ENCODE assay signal across 8 cellular contexts in genomic region chr11:69296890-69297224, GRCh38. TPM values are rescaled to one million over a fixed set of nuclear protein-coding genes. Genes with fewer than 3 reads are reported as not detected.
DNase-seq lines count a peak whose midpoint lies in the region; ATAC-seq, FAIRE-seq and TF ChIP-seq lines count a peak whose summit lies in the region.

No MANE protein-coding gene starts in this region.

- TF ChIP-seq EP300 in HepG2 (IDR thresholded peaks at IDR 0.05; ENCODE audit: low read depth in 2 of 2, low read length in 2 of 2), result no peak
- TF ChIP-seq EP300 in HepG2 (CRISPR knock-in tag; IDR thresholded peaks at IDR 0.05; ENCODE audit: borderline replicate concordance), result no peak
- TF ChIP-seq EP300 in upper lobe of left lung (IDR thresholded peaks at IDR 0.05), result no peak

- no TSS peak for BruUV-seq in HepG2 (replicated peaks; lab: Mats Ljungman, UMichigan)

- peak; percentile 72 for DNase-seq in activated naive CD4-positive, alpha-beta T cell treated with anti-CD3 and anti-CD28 coated beads, Interleukin-2, amount 10 ng/mL, durations not matched to agents 7 days and 5 days
- no peak for DNase-seq in activated naive CD4-positive, alpha-beta T cell treated with Interleukin-2 at 50 U/mL for 16 hours
- no peak for DNase-seq in activated T-helper 1 cell treated with anti-CD3 and anti-CD28 coated beads, Interleukin-12 subunit alpha, Interleukin-12 subunit beta, Interleukin-2, Interleukin-4 antibody, amounts not matched to agents 30 ng/mL and 10 ng/mL and 1 ng/mL, durations not matched to agents 14 hours and 24 hours and 36 hours (ENCODE audit: low spot score)
- DNase-seq in HepG2 (ENCODE audit: low spot score), result no peak
- DNase-seq in upper lobe of left lung, result peak in 1 of 2 donors; percentile 51
- no peak for DNase-seq in NCI-H2029 (lab: John Stamatoyannopoulos, UW)

- H3K4me3 Mint-ChIP-seq in activated naive CD4-positive, alpha-beta T cell treated with anti-CD3 and anti-CD28 coated beads, Interleukin-2, amount 10 ng/mL, durations not matched to agents 7 days and 5 days, result peak overlapping the region; percentile 42
- H3K4me3 Mint-ChIP-seq in activated T-helper 1 cell treated with anti-CD3 and anti-CD28 coated beads, Interleukin-12 subunit alpha, Interleukin-12 subunit beta, Interleukin-2, Interleukin-4 antibody, amounts not matched to agents 30 ng/mL and 10 ng/mL and 1 ng/mL, durations not matched to agents 14 hours and 24 hours and 36 hours, result peak overlapping the region; percentile 82

- WGBS in HepG2 (ENCODE audit: low lambda C conversion rate), result 5% methylated on average over 2 of the region's 3 CpGs
- 15 to 17% methylated on average over 3 of the region's 3 CpGs for WGBS in upper lobe of left lung, 2 donors

- peaks cover 3% of the 10 kb centered on the region for H3K9me3 Mint-ChIP-seq in activated naive CD4-positive, alpha-beta T cell treated with anti-CD3 and anti-CD28 coated beads, Interleukin-2, amount 10 ng/mL, durations not matched to agents 7 days and 5 days
- peaks cover 3% of the 10 kb centered on the region for H3K9me3 Mint-ChIP-seq in activated T-helper 1 cell treated with anti-CD3 and anti-CD28 coated beads, Interleukin-12 subunit alpha, Interleukin-12 subunit beta, Interleukin-2, Interleukin-4 antibody, amounts not matched to agents 30 ng/mL and 10 ng/mL and 1 ng/mL, durations not matched to agents 14 hours and 24 hours and 36 hours

- intact Hi-C loops in activated T-helper 1 cell treated with anti-CD3 and anti-CD28 coated beads, Interleukin-12 subunit alpha, Interleukin-12 subunit beta, Interleukin-2, Interleukin-4 antibody, amounts not matched to agents 30 ng/mL and 10 ng/mL and 1 ng/mL, durations not matched to agents 14 hours and 24 hours and 36 hours (cut with micrococcal nuclease), result loop anchor here (1.0 to 5.0 kb wide), 10 partner anchors 14 to 346 kb away; no protein-coding TSS in a partner anchor
- intact Hi-C loops in HepG2 (cut with micrococcal nuclease; ENCODE audit: unreplicated experiment), result loop anchor here (2.0 to 10.0 kb wide), 2 partner anchors 344 to 1098 kb away; partner anchors contain the start of genes CCND1 and CTTN

- no peaks in the 10 kb centered on the region for H3K79me2 ChIP-seq in HepG2 (ENCODE audit: insufficient read depth, low read length)

- peaks cover 72% of the 10 kb centered on the region for H3K4me1 Mint-ChIP-seq in activated naive CD4-positive, alpha-beta T cell treated with anti-CD3 and anti-CD28 coated beads, Interleukin-2, amount 10 ng/mL, durations not matched to agents 7 days and 5 days
- peaks cover 63% of the 10 kb centered on the region for H3K4me1 Mint-ChIP-seq in activated T-helper 1 cell treated with anti-CD3 and anti-CD28 coated beads, Interleukin-12 subunit alpha, Interleukin-12 subunit beta, Interleukin-2, Interleukin-4 antibody, amounts not matched to agents 30 ng/mL and 10 ng/mL and 1 ng/mL, durations not matched to agents 14 hours and 24 hours and 36 hours (ENCODE audit: low read depth)

- H3K27me3 ChIP-seq in HepG2 (ENCODE audit: control insufficient read depth in 1 of 2, insufficient read depth in 2 of 2, low read length in 2 of 2) (no peaks in the 10 kb centered on the region), upper lobe of left lung (no peaks in the 10 kb centered on the region)

- FAIRE-seq in HepG2 (lab: Jason Lieb, UNC), result no peak

- H3K36me3 ChIP-seq in HepG2 (replicated peaks in 1 of 2; ENCODE audit: control insufficient read depth in 1 of 2, insufficient read depth in 2 of 2, low read length in 2 of 2), result no peaks in the 10 kb centered on the region
- no peaks in the 10 kb centered on the region for H3K36me3 ChIP-seq in upper lobe of left lung

- H3K27me3 Mint-ChIP-seq in activated naive CD4-positive, alpha-beta T cell treated with anti-CD3 and anti-CD28 coated beads, Interleukin-2, amount 10 ng/mL, durations not matched to agents 7 days and 5 days, result peaks cover 19% of the 10 kb centered on the region
- H3K27me3 Mint-ChIP-seq in activated T-helper 1 cell treated with anti-CD3 and anti-CD28 coated beads, Interleukin-12 subunit alpha, Interleukin-12 subunit beta, Interleukin-2, Interleukin-4 antibody, amounts not matched to agents 30 ng/mL and 10 ng/mL and 1 ng/mL, durations not matched to agents 14 hours and 24 hours and 36 hours (ENCODE audit: insufficient read depth), result peaks cover 6% of the 10 kb centered on the region

- TF ChIP-seq CTCF in HepG2 (CRISPR knock-in tag; IDR thresholded peaks at IDR 0.05), result no peak
- no peak for TF ChIP-seq CTCF in upper lobe of left lung (IDR thresholded peaks at IDR 0.05)

- peak overlapping the region; percentile 24; the same call in 1 of the 2 replicates for H3K9ac ChIP-seq in HepG2 (ENCODE audit: insufficient read depth, low read depth, low read length)

- in situ Hi-C loops in HepG2 (cut with HindIII; ENCODE audit: extremely low pct_ligation_motif_present, low pct_unique_long_range_greater_than_20kb), result loop anchor here (10.0 kb wide), 1 partner anchor 172 kb away; no protein-coding TSS in a partner anchor

- H2AFZ ChIP-seq in HepG2 (ENCODE audit: low read length), result no peak overlapping the region

- H3K27ac ChIP-seq in HepG2 (ENCODE audit: extremely low read length, insufficient read depth, low read length) (peak overlapping the region; percentile 25), upper lobe of left lung (peak overlapping the region; percentile 88 to 94 (median 92))

- peak overlapping the region; percentile 62 for H3K4me2 ChIP-seq in HepG2 (ENCODE audit: low read depth, low read length)

- peaks cover 2% of the 10 kb centered on the region for H3K36me3 Mint-ChIP-seq in activated naive CD4-positive, alpha-beta T cell treated with anti-CD3 and anti-CD28 coated beads, Interleukin-2, amount 10 ng/mL, durations not matched to agents 7 days and 5 days
- H3K36me3 Mint-ChIP-seq in activated T-helper 1 cell treated with anti-CD3 and anti-CD28 coated beads, Interleukin-12 subunit alpha, Interleukin-12 subunit beta, Interleukin-2, Interleukin-4 antibody, amounts not matched to agents 30 ng/mL and 10 ng/mL and 1 ng/mL, durations not matched to agents 14 hours and 24 hours and 36 hours (ENCODE audit: low read depth), result peaks cover 4% of the 10 kb centered on the region

- H3K9me3 ChIP-seq in HepG2 (ENCODE audit: low read length) (no peaks in the 10 kb centered on the region), upper lobe of left lung (no peaks in the 10 kb centered on the region)

- TF ChIP-seq POLR2A in HepG2 (IDR thresholded peaks at IDR 0.05; ENCODE audit: insufficient read depth in 1 of 2, low read depth in 2 of 2, low read length in 2 of 2) (no peak), upper lobe of left lung (IDR thresholded peaks at IDR 0.05) (no peak)

- CTCF ChIA-PET in activated naive CD4-positive, alpha-beta T cell treated with anti-CD3 and anti-CD28 coated beads, Interleukin-2, amount 10 ng/mL, durations not matched to agents 7 days and 5 days (lab: Charles Lee), result interaction anchor here (0.6 to 0.8 kb wide), 2 partner anchors 30 to 35 kb away, joined by 3 to 4 read pairs; no protein-coding TSS in a partner anchor
- CTCF ChIA-PET in HepG2 (lab: Yijun Ruan, JAX; ENCODE audit: low intra/inter-chr PET ratio, low total read pairs), result no interaction called here

- POLR2A ChIA-PET in HepG2 (lab: Yijun Ruan, JAX), result interaction anchor here (1.1 to 2.1 kb wide), 4 partner anchors 8 to 361 kb away, joined by 3 to 7 read pairs (median 5); no protein-coding TSS in a partner anchor

- peak overlapping the region; percentile 84 for H3K27ac Mint-ChIP-seq in activated naive CD4-positive, alpha-beta T cell treated with anti-CD3 and anti-CD28 coated beads, Interleukin-2, amount 10 ng/mL, durations not matched to agents 7 days and 5 days
- H3K27ac Mint-ChIP-seq in activated T-helper 1 cell treated with anti-CD3 and anti-CD28 coated beads, Interleukin-12 subunit alpha, Interleukin-12 subunit beta, Interleukin-2, Interleukin-4 antibody, amounts not matched to agents 30 ng/mL and 10 ng/mL and 1 ng/mL, durations not matched to agents 14 hours and 24 hours and 36 hours, result peak overlapping the region; percentile 97

- H3K4me3 ChIP-seq in HepG2 (replicated peaks in 1 of 3; ENCODE audit: insufficient read depth in 1 of 3, low read depth in 2 of 3, low read length in 3 of 3), result peak overlapping the region in 2 of 3 experiments; percentile 18 to 60; a peak in 3 of 6 replicates
- peak overlapping the region in 3 of 4 donors; percentile 15 to 39 (median 29) for H3K4me3 ChIP-seq in upper lobe of left lung

- peaks cover 48% of the 10 kb centered on the region for H3K4me1 ChIP-seq in HepG2 (ENCODE audit: insufficient read depth, low read length)
- peaks cover 65 to 91% (median 79%) of the 10 kb centered on the region in 4 donors for H3K4me1 ChIP-seq in upper lobe of left lung

- TF ChIP-seq RAD21 in HepG2 (CRISPR knock-in tag; IDR thresholded peaks at IDR 0.05), result no peak

- ATAC-seq in HepG2, result no peak
- peak in 1 of 2 donors; percentile 27 for ATAC-seq in upper lobe of left lung (ENCODE audit: low FRiP score in 2 of 2)
- no peak for ATAC-seq in GM18870 (IDR thresholded peaks at IDR 0.05; ENCODE audit: unreplicated experiment)
- no peak for ATAC-seq in GM18907 (IDR thresholded peaks at IDR 0.05; ENCODE audit: unreplicated experiment)

- H4K20me1 ChIP-seq in HepG2 (ENCODE audit: insufficient read depth, low read length), result no peaks in the 10 kb centered on the region

RNA-seq across cellular contexts. Expression of gene MYEOV, which starts 2.9 kb away (rescaled TPM):
- 0.93 and 1.9 TPM in 2 replicates for total RNA-seq in activated T-helper 1 cell treated with anti-CD3 and anti-CD28 coated beads, Interleukin-12 subunit alpha, Interleukin-12 subunit beta, Interleukin-2, Interleukin-4 antibody, amounts not matched to agents 30 ng/mL and 10 ng/mL and 1 ng/mL, durations not matched to agents 14 hours and 24 hours and 36 hours
- 0.17 and 0.33 TPM in 2 replicates for total RNA-seq in HepG2 (2016; rRNA removed; fragmentation: Illumina TruSeq; extraction: Trizol)
- 0.40 TPM in 1 of 2 replicates, not detected in the other for total RNA-seq in HepG2 (2016; cell fraction: cytosol; rRNA removed; fragmentation: Illumina TruSeq; extraction: Trizol; ENCODE audit: low read depth)
- 0.30 and 0.54 TPM in 2 replicates for total RNA-seq in HepG2 (2016; cell fraction: insoluble cytoplasmic fraction; rRNA removed; fragmentation: Illumina TruSeq; extraction: Trizol)
- 0.28 and 0.34 TPM in 2 replicates for total RNA-seq in HepG2 (2016; cell fraction: membrane; rRNA removed; fragmentation: Illumina TruSeq; extraction: Trizol)
- total RNA-seq in HepG2 (2016; cell fraction: nucleus; rRNA removed; fragmentation: Illumina TruSeq; extraction: Trizol), result 0.28 and 0.60 TPM in 2 replicates
- 1.6 and 1.8 TPM in 2 replicates for polyA plus RNA-seq in HepG2 (2011; rRNA removed)
- polyA plus RNA-seq in HepG2 (2011; cell fraction: cytosol; rRNA removed), result 1.0 and 1.6 TPM in 2 replicates
- 1.6 and 2.7 TPM in 2 replicates for polyA plus RNA-seq in HepG2 (2011; cell fraction: nucleus; rRNA removed)
- polyA plus RNA-seq in HepG2 (2012), result 0.12 and 0.20 TPM in 2 replicates
- 0.37 and 0.49 TPM in 2 replicates for polyA plus RNA-seq in HepG2 (2016; cell fraction: cytosol; fragmentation: Illumina TruSeq; extraction: Trizol; ENCODE audit: low read depth)
- 0.14 and 0.45 TPM in 2 replicates for polyA plus RNA-seq in HepG2 (2016; cell fraction: insoluble cytoplasmic fraction; fragmentation: Illumina TruSeq; extraction: Trizol; ENCODE audit: low read depth)
- 0.34 and 0.61 TPM in 2 replicates for polyA plus RNA-seq in HepG2 (2016; cell fraction: membrane; fragmentation: Illumina TruSeq; extraction: Trizol; ENCODE audit: low read depth)
- polyA plus RNA-seq in HepG2 (2016; cell fraction: nucleus; fragmentation: Illumina TruSeq; extraction: Trizol; ENCODE audit: insufficient read depth, low read depth), result 0.39 TPM in 1 of 2 replicates, not detected in the other
- polyA minus RNA-seq in HepG2 (2011; rRNA and poly(A)+ RNA removed; ENCODE audit: low replicate concordance), result 0.58 and 2.6 TPM in 2 replicates
- polyA minus RNA-seq in HepG2 (2011; cell fraction: cytosol; rRNA and poly(A)+ RNA removed), result 0.35 and 0.79 TPM in 2 replicates
- polyA minus RNA-seq in HepG2 (2011; cell fraction: nucleus; rRNA and poly(A)+ RNA removed), result 1.8 and 1.9 TPM in 2 replicates
- total RNA-seq in upper lobe of left lung, result under 1 TPM in 4 of 6 donors, not detected in 2; 0.30 to 0.98 (median 0.77) TPM
